ENCODE assay signal across 28 cellular contexts in the genomic region with DNA sequence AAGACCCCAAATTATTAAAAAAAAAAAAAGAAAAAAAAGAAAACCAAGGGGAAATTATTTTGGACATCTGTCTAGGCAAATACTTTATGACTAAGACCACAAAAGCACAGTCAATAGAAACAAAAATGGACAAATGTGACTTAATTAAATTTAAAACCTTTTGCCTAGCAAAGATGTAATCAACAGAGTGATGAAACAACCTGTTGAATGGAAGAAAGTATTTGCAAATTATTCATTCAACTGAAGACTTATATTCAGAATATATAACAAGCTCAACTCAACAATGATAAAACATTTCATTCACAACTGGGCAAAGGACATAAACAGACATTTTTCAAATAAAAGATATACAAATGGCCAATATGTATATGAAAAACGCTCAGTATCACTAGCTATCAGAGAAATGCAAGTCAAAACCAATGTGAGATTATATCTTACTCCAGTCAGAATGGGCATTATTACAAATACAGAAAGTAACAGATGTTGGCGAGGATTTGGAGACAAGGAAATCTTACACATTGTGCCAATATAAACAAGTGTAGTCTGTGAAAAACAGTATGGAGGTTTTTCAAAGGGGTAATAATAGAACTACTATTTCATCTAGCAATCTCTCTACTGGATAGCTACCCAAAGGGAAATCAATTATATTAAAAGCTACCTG.
"Had no signal": no experiment of that assay in that cellular context is flagged by ENCODE, and none has a peak within 500 bp of the region (broad histone marks: within the 10 kb centered on the region; RNA-seq: fewer than 3 reads in every experiment).

No MANE protein-coding gene starts in this region.

- ATAC-seq: psoas muscle; right cardiac atrium; right lobe of liver; stimulated activated effector memory CD8-positive, alpha-beta T cell treated with anti-CD3 and anti-CD28 coated beads, Interleukin-12 subunit alpha, Interleukin-12 subunit beta, amount 100 ng/mL, for 72 hours; stimulated activated naive B cell treated with anti-CD40 and anti-IgM and Interleukin-4, amounts not matched to agents 10 μg/mL and 1 μg/mL and 100 μg/mL, for 72 hours had no signal

- H3K4me2 ChIP-seq: neural progenitor cell had no signal

- H3K9me3 ChIP-seq: ovary, sigmoid colon, stomach, thoracic aorta, thyroid gland, tibial nerve, upper lobe of left lung had no signal

- H3K79me2 ChIP-seq: parathyroid adenoma had no signal

- H3K27ac ChIP-seq: neural progenitor cell, ovary, parathyroid adenoma, psoas muscle, right lobe of liver, sigmoid colon, stomach, thoracic aorta, thyroid gland, tibial nerve, upper lobe of left lung, vagina had no signal

- H2AFZ ChIP-seq: neural progenitor cell, parathyroid adenoma had no signal

- H3K4me3 Mint-ChIP-seq: nephron; neural progenitor cell; stimulated activated effector memory CD8-positive, alpha-beta T cell treated with anti-CD3 and anti-CD28 coated beads, Interleukin-12 subunit alpha, Interleukin-12 subunit beta, amount 100 ng/mL, for 72 hours; stimulated activated naive B cell treated with anti-CD40 and anti-IgM and Interleukin-4, amounts not matched to agents 10 μg/mL and 1 μg/mL and 100 μg/mL, for 72 hours; stimulated activated naive CD8-positive, alpha-beta T cell treated with anti-CD3 and anti-CD28 coated beads, Interleukin-15, Interleukin-2, amounts not matched to agents 100 ng/mL and 50 ng/mL, for 24 hours had no signal

- H3K27ac Mint-ChIP-seq: nephron; neural progenitor cell; progenitor cell of endocrine pancreas; stimulated activated effector memory CD8-positive, alpha-beta T cell treated with anti-CD3 and anti-CD28 coated beads, Interleukin-12 subunit alpha, Interleukin-12 subunit beta, amount 100 ng/mL, for 72 hours; stimulated activated naive B cell treated with anti-CD40 and anti-IgM and Interleukin-4, amounts not matched to agents 10 μg/mL and 1 μg/mL and 100 μg/mL, for 72 hours; stimulated activated naive CD8-positive, alpha-beta T cell treated with anti-CD3 and anti-CD28 coated beads, Interleukin-15, Interleukin-2, amounts not matched to agents 100 ng/mL and 50 ng/mL, for 24 hours had no signal

- H3K4me1 ChIP-seq: neural progenitor cell, parathyroid adenoma, psoas muscle, right lobe of liver, sigmoid colon, stomach, thyroid gland, tibial nerve, upper lobe of left lung, vagina had no signal

- H3K27me3 Mint-ChIP-seq: progenitor cell of endocrine pancreas; stimulated activated naive CD8-positive, alpha-beta T cell treated with anti-CD3 and anti-CD28 coated beads, Interleukin-15, Interleukin-2, amounts not matched to agents 100 ng/mL and 50 ng/mL, for 24 hours had no signal

- H3K4me3 ChIP-seq: neural progenitor cell, ovary, psoas muscle, right lobe of liver, sigmoid colon, stomach, thoracic aorta, thyroid gland, tibial nerve, upper lobe of left lung, vagina had no signal

- H3K9ac ChIP-seq: neural progenitor cell, parathyroid adenoma had no signal

- H3K4me1 Mint-ChIP-seq: nephron; neural progenitor cell; stimulated activated effector memory CD8-positive, alpha-beta T cell treated with anti-CD3 and anti-CD28 coated beads, Interleukin-12 subunit alpha, Interleukin-12 subunit beta, amount 100 ng/mL, for 72 hours; stimulated activated naive B cell treated with anti-CD40 and anti-IgM and Interleukin-4, amounts not matched to agents 10 μg/mL and 1 μg/mL and 100 μg/mL, for 72 hours had no signal

- DNase-seq: occipital lobe; ovary; posterior cingulate gyrus; psoas muscle; right cardiac atrium; right lobe of liver; sigmoid colon; small intestine; stimulated activated CD4-positive, alpha-beta T cell treated with anti-CD3 and anti-CD28 coated beads, Interleukin-15, amount 100 ng/mL, for 24 hours; stimulated activated CD4-positive, alpha-beta T cell treated with anti-CD3 and anti-CD28 coated beads, Interleukin-2, amount 100 ng/mL, for 24 hours; stimulated activated CD4-positive, alpha-beta T cell treated with anti-CD3 and anti-CD28 coated beads, Interleukin-2, amount 100 ng/mL, for 48 hours; stimulated activated CD4-positive, alpha-beta T cell treated with anti-CD3 and anti-CD28 coated beads, Interleukin-4, amount 100 ng/mL, for 24 hours; stimulated activated naive B cell treated with anti-CD40 and anti-IgM and Interleukin-4, amounts not matched to agents 10 μg/mL and 1 μg/mL and 100 μg/mL, for 72 hours; stimulated activated naive CD4-positive, alpha-beta T cell treated with Interleukin-2 at 50 U/mL for 16 hours; stomach; thyroid gland; trophoblast cell; upper lobe of left lung had no signal

- H3K36me3 ChIP-seq: ovary, right lobe of liver, sigmoid colon, stomach, thoracic aorta, thyroid gland, tibial nerve, upper lobe of left lung, vagina had no signal

- H3K36me3 Mint-ChIP-seq: neural progenitor cell; stimulated activated effector memory CD8-positive, alpha-beta T cell treated with anti-CD3 and anti-CD28 coated beads, Interleukin-12 subunit alpha, Interleukin-12 subunit beta, amount 100 ng/mL, for 72 hours had no signal

- FAIRE-seq: urothelium cell line had no signal

- H3K27me3 ChIP-seq: neural progenitor cell, ovary, right lobe of liver, sigmoid colon, stomach, thyroid gland, tibial nerve, upper lobe of left lung, vagina had no signal
